In genomic region chr6:15709665-15710269, GRCh38 we compare ENCODE assay signal across 17 cellular contexts.
"Had no signal": no experiment of that assay in that cellular context is flagged by ENCODE, and none has a peak within 500 bp of the region (broad histone marks: within the 10 kb centered on the region; RNA-seq: fewer than 3 reads in every experiment).

No MANE protein-coding gene starts in this region.

- DNase-seq: dorsolateral prefrontal cortex; effector CD8-positive, alpha-beta T cell; foreskin melanocyte; head of caudate nucleus; kidney; left cardiac atrium; left ventricle myocardium inferior; lower lobe of right lung; natural killer cell; ovary; small intestine; stimulated activated CD4-positive, alpha-beta T cell treated with anti-CD3 and anti-CD28 coated beads, Interleukin-12 subunit alpha, Interleukin-12 subunit beta, amount 100 ng/mL, for 4 hours; stimulated activated naive CD4-positive, alpha-beta T cell treated with Interleukin-2 at 50 U/mL for 16 hours; trophoblast cell had no signal

- H3K9me3 ChIP-seq: left ventricle myocardium inferior, lower lobe of right lung, ovary, right atrium auricular region had no signal

- ATAC-seq: left cardiac atrium, lower lobe of right lung, natural killer cell had no signal

- H3K4me1 ChIP-seq: lower lobe of right lung, right atrium auricular region had no signal

- H3K4me3 ChIP-seq: dorsolateral prefrontal cortex, hepatocyte, left ventricle myocardium inferior, lower lobe of right lung, ovary, right atrium auricular region had no signal

- H3K27ac ChIP-seq: dorsolateral prefrontal cortex, hepatocyte, left ventricle myocardium inferior, lower lobe of right lung, ovary, right atrium auricular region had no signal

- H2AFZ ChIP-seq: hepatocyte had no signal

- H3K79me2 ChIP-seq: hepatocyte had no signal

- H3K4me2 ChIP-seq: hepatocyte had no signal

- FAIRE-seq: kidney, small intestine, urothelium cell line had no signal

- H3K36me3 ChIP-seq: left ventricle myocardium inferior, lower lobe of right lung, ovary, right atrium auricular region had no signal

- H3K27me3 ChIP-seq: dorsolateral prefrontal cortex, hepatocyte, ovary, right atrium auricular region had no signal
